In genomic region chr4:137541866-137542648, GRCh38 we compare ENCODE assay signal across 16 cellular contexts. TPM values are rescaled to one million over a fixed set of nuclear protein-coding genes. Genes with fewer than 3 reads are reported as not detected.
DNase-seq lines count a peak whose midpoint lies in the region; ATAC-seq and TF ChIP-seq lines count a peak whose summit lies in the region.
"Had no signal": no experiment of that assay in that cellular context is flagged by ENCODE, and none has a peak within 500 bp of the region (broad histone marks: within the 10 kb centered on the region; RNA-seq: fewer than 3 reads in every experiment).

No MANE protein-coding gene starts in this region.

- H3K9me3 ChIP-seq in adipocyte (ENCODE audit: control insufficient read depth, low read length) (no peaks in the 10 kb centered on the region), iPS-20b (ENCODE audit: insufficient read depth, low read depth, low read length) (no peaks in the 10 kb centered on the region), smooth muscle cell (replicated peaks; ENCODE audit: low read depth) (no peaks in the 10 kb centered on the region)

- ATAC-seq in HG03095 (IDR thresholded peaks at IDR 0.05; ENCODE audit: unreplicated experiment) = no peak

- WGBS in smooth muscle cell (ENCODE audit: low lambda C conversion rate) = 65% methylated on average over 7 of the region's 7 CpGs

- peak overlapping the region; percentile 86 for H3K4me3 Mint-ChIP-seq in HFFc6
- H3K4me3 Mint-ChIP-seq in activated CD4-positive, alpha-beta T cell treated with anti-CD3 and anti-CD28 coated beads, Interleukin-2, amount 10 ng/mL, durations not matched to agents 24 days and 14 days = no peak overlapping the region
- no peak overlapping the region for H3K4me3 Mint-ChIP-seq in activated T-cell treated with anti-CD3 and anti-CD28 coated beads, Interleukin-2, amount 50 U/mL, for 24 hours
- H3K4me3 Mint-ChIP-seq: activated CD4-positive, alpha-beta memory T cell treated with anti-CD3 and anti-CD28 coated beads, Interleukin-2, amount 10 ng/mL, durations not matched to agents 7 days and 5 days; activated naive CD8-positive, alpha-beta T cell; IgD-negative memory B cell; T-helper 1 cell treated with Interleukin-12 subunit alpha and Interleukin-12 subunit beta and Interleukin-4 antibody, amounts not matched to agents 30 μg/mL and 1 μg/mL, for 36 hours had no signal

- H3K4me2 ChIP-seq in smooth muscle cell = peak overlapping the region; percentile 48

- H2AFZ ChIP-seq in smooth muscle cell (ENCODE audit: low read depth) = peak overlapping the region; percentile 61

- no peaks in the 10 kb centered on the region for H3K79me2 ChIP-seq in smooth muscle cell (ENCODE audit: low read depth)

- H3K36me3 Mint-ChIP-seq in HFFc6 (ENCODE audit: low read depth) = no peaks in the 10 kb centered on the region
- H3K36me3 Mint-ChIP-seq in activated CD4-positive, alpha-beta T cell treated with anti-CD3 and anti-CD28 coated beads, Interleukin-2, amount 10 ng/mL, durations not matched to agents 24 days and 14 days (ENCODE audit: low read depth) = no peaks in the 10 kb centered on the region
- H3K36me3 Mint-ChIP-seq in activated T-cell treated with anti-CD3 and anti-CD28 coated beads, Interleukin-2, amount 50 U/mL, for 24 hours (ENCODE audit: low read depth) = no peaks in the 10 kb centered on the region
- H3K36me3 Mint-ChIP-seq: activated naive CD8-positive, alpha-beta T cell; IgD-negative memory B cell had no signal

- peaks cover 9% of the 10 kb centered on the region for H3F3A ChIP-seq in smooth muscle cell (ENCODE audit: low read depth)

- no peaks in the 10 kb centered on the region for H3K27me3 Mint-ChIP-seq in HFFc6 (ENCODE audit: insufficient read depth)
- H3K27me3 Mint-ChIP-seq in activated CD4-positive, alpha-beta T cell treated with anti-CD3 and anti-CD28 coated beads, Interleukin-2, amount 10 ng/mL, durations not matched to agents 24 days and 14 days = no peaks in the 10 kb centered on the region
- H3K27me3 Mint-ChIP-seq in activated T-cell treated with anti-CD3 and anti-CD28 coated beads, Interleukin-2, amount 50 U/mL, for 24 hours = no peaks in the 10 kb centered on the region
- H3K27me3 Mint-ChIP-seq: activated CD4-positive, alpha-beta memory T cell treated with anti-CD3 and anti-CD28 coated beads, Interleukin-2, amount 10 ng/mL, durations not matched to agents 7 days and 5 days; activated naive CD8-positive, alpha-beta T cell; IgD-negative memory B cell had no signal

- peaks cover 45% of the 10 kb centered on the region for H3K4me1 ChIP-seq in adipocyte (ENCODE audit: control insufficient read depth, insufficient read depth, low read length)
- H3K4me1 ChIP-seq in iPS-20b (ENCODE audit: insufficient read depth, low read length) = peaks cover 49% of the 10 kb centered on the region
- peaks cover 54% of the 10 kb centered on the region for H3K4me1 ChIP-seq in smooth muscle cell (ENCODE audit: low read depth)

- H3K9ac ChIP-seq in adipocyte (ENCODE audit: low read length) (peak overlapping the region; percentile 87), iPS-20b (ENCODE audit: low read depth, low read length) (peak overlapping the region; percentile 28; the same call in 1 of the 2 replicates), smooth muscle cell (ENCODE audit: low read depth) (no peak overlapping the region)

- intact Hi-C loops in activated CD4-positive, alpha-beta T cell treated with anti-CD3 and anti-CD28 coated beads, Interleukin-2, amount 10 ng/mL, durations not matched to agents 24 days and 14 days (cut with micrococcal nuclease) = no loop called here

- no peak overlapping the region for H3K27ac ChIP-seq in iPS-20b (ENCODE audit: low read length)
- no peak overlapping the region for H3K27ac ChIP-seq in smooth muscle cell (ENCODE audit: low read depth)

- peaks cover 50% of the 10 kb centered on the region for H3K4me1 Mint-ChIP-seq in HFFc6 (ENCODE audit: low read depth)
- H3K4me1 Mint-ChIP-seq in activated CD4-positive, alpha-beta T cell treated with anti-CD3 and anti-CD28 coated beads, Interleukin-2, amount 10 ng/mL, durations not matched to agents 24 days and 14 days = no peaks in the 10 kb centered on the region
- H3K4me1 Mint-ChIP-seq in activated T-cell treated with anti-CD3 and anti-CD28 coated beads, Interleukin-2, amount 50 U/mL, for 24 hours (ENCODE audit: low read depth) = no peaks in the 10 kb centered on the region
- H3K4me1 Mint-ChIP-seq: activated CD4-positive, alpha-beta memory T cell treated with anti-CD3 and anti-CD28 coated beads, Interleukin-2, amount 10 ng/mL, durations not matched to agents 7 days and 5 days; IgD-negative memory B cell had no signal

- H3K9me3 Mint-ChIP-seq in HFFc6 = no peaks in the 10 kb centered on the region
- H3K9me3 Mint-ChIP-seq in activated CD4-positive, alpha-beta T cell treated with anti-CD3 and anti-CD28 coated beads, Interleukin-2, amount 10 ng/mL, durations not matched to agents 24 days and 14 days = no peaks in the 10 kb centered on the region
- no peaks in the 10 kb centered on the region for H3K9me3 Mint-ChIP-seq in activated T-cell treated with anti-CD3 and anti-CD28 coated beads, Interleukin-2, amount 50 U/mL, for 24 hours
- H3K9me3 Mint-ChIP-seq: activated CD4-positive, alpha-beta memory T cell treated with anti-CD3 and anti-CD28 coated beads, Interleukin-2, amount 10 ng/mL, durations not matched to agents 7 days and 5 days; T-helper 1 cell treated with Interleukin-12 subunit alpha and Interleukin-12 subunit beta and Interleukin-4 antibody, amounts not matched to agents 30 μg/mL and 1 μg/mL, for 36 hours had no signal

- no peak for TF ChIP-seq CTCF in HFFc6 (IDR thresholded peaks at IDR 0.05)
- TF ChIP-seq CTCF in smooth muscle cell (IDR thresholded peaks at IDR 0.05; ENCODE audit: borderline replicate concordance, insufficient read depth, poor library complexity, severe bottlenecking) = no peak

- no peaks in the 10 kb centered on the region for H4K20me1 ChIP-seq in smooth muscle cell (ENCODE audit: low read depth)

- H3K27me3 ChIP-seq in adipocyte (replicated peaks; ENCODE audit: control insufficient read depth, insufficient read depth, low read length) (no peaks in the 10 kb centered on the region), iPS-20b (ENCODE audit: insufficient read depth, low read length) (peaks cover 18% of the 10 kb centered on the region; the same call in 1 of the 2 replicates), smooth muscle cell (ENCODE audit: low read depth) (no peaks in the 10 kb centered on the region)

- H3K4me3 ChIP-seq in adipocyte (ENCODE audit: low read length) (peak overlapping the region; percentile 84), iPS-20b (ENCODE audit: low read length) (peak overlapping the region; percentile 4), smooth muscle cell (peak overlapping the region; percentile 18)

- H3K36me3 ChIP-seq in adipocyte (ENCODE audit: control insufficient read depth, insufficient read depth, low read length, severe bottlenecking) (no peaks in the 10 kb centered on the region), iPS-20b (ENCODE audit: insufficient read depth, low read depth, low read length) (no peaks in the 10 kb centered on the region), smooth muscle cell (ENCODE audit: low read depth) (no peaks in the 10 kb centered on the region)

- DNase-seq in HFFc6 (no peak), adipocyte (ENCODE audit: low read depth) (peak; percentile 30), smooth muscle cell (lab: John Stamatoyannopoulos, UW; ENCODE audit: unreplicated experiment) (no peak), DMS53 (lab: John Stamatoyannopoulos, UW) (no peak)
- DNase-seq in activated CD4-positive, alpha-beta T cell treated with anti-CD3 and anti-CD28 coated beads, Interleukin-2, amount 10 ng/mL, durations not matched to agents 24 days and 14 days = no peak
- DNase-seq in activated T-cell treated with anti-CD3 and anti-CD28 coated beads, Interleukin-2, amount 50 U/mL, for 24 hours = no peak
- DNase-seq: activated CD4-positive, alpha-beta memory T cell treated with anti-CD3 and anti-CD28 coated beads, Interleukin-2, amount 10 ng/mL, durations not matched to agents 7 days and 5 days; dermis blood vessel endothelial cell; GOT3; NCI-H1694; small intestine had no signal

- peak overlapping the region; percentile 70 for H3K27ac Mint-ChIP-seq in HFFc6
- no peak overlapping the region for H3K27ac Mint-ChIP-seq in activated CD4-positive, alpha-beta T cell treated with anti-CD3 and anti-CD28 coated beads, Interleukin-2, amount 10 ng/mL, durations not matched to agents 24 days and 14 days
- H3K27ac Mint-ChIP-seq in activated T-cell treated with anti-CD3 and anti-CD28 coated beads, Interleukin-2, amount 50 U/mL, for 24 hours = no peak overlapping the region
- H3K27ac Mint-ChIP-seq: activated CD4-positive, alpha-beta memory T cell treated with anti-CD3 and anti-CD28 coated beads, Interleukin-2, amount 10 ng/mL, durations not matched to agents 7 days and 5 days; activated naive CD8-positive, alpha-beta T cell; IgD-negative memory B cell; T-helper 1 cell treated with Interleukin-12 subunit alpha and Interleukin-12 subunit beta and Interleukin-4 antibody, amounts not matched to agents 30 μg/mL and 1 μg/mL, for 36 hours had no signal

RNA-seq across cellular contexts. Expression of gene PCDH18, which starts 9.8 kb away (rescaled TPM):
- total RNA-seq in HFFc6 (2021; fragmentation: NEBNext Ultra II Directional; extraction: Animal tissue kit (Norgen Biotek cat#: 25700)) = 10 to 100 TPM; 41.6 to 57.6 (median 53.9) TPM
- 51.3 and 58.8 TPM in 2 replicates for total RNA-seq in smooth muscle cell
- polyA plus RNA-seq in smooth muscle cell = 13.4 and 24.5 TPM in 2 replicates
- not detected in 2 replicates for total RNA-seq in activated CD4-positive, alpha-beta T cell treated with anti-CD3 and anti-CD28 coated beads, Interleukin-2, amount 10 ng/mL, durations not matched to agents 24 days and 14 days
- polyA plus RNA-seq: IgD-negative memory B cell had no signal

Comparison
In these comparisons a context has a peak if more than half of its experiments do, and no peak if none do; other contexts are left out.
1. H3K4me3 ChIP-seq: peak in every context shown above with its lines; median percentile 84 in adipocyte; 18 in smooth muscle cell; 4 in iPS-20b.
2. RNA of gene PCDH18, which starts 9.8 kb away (total RNA-seq): 41.6 to 57.6 TPM in HFFc6 and 51.3 to 58.8 TPM in smooth muscle cell; not detected in activated CD4-positive, alpha-beta T cell treated with anti-CD3 and anti-CD28 coated beads, Interleukin-2, amount 10 ng/mL, durations not matched to agents 24 days and 14 days; every median in the first group is over 10 times any median in the second.